24 cellular contexts compared by ENCODE assay signal in the genomic region with DNA sequence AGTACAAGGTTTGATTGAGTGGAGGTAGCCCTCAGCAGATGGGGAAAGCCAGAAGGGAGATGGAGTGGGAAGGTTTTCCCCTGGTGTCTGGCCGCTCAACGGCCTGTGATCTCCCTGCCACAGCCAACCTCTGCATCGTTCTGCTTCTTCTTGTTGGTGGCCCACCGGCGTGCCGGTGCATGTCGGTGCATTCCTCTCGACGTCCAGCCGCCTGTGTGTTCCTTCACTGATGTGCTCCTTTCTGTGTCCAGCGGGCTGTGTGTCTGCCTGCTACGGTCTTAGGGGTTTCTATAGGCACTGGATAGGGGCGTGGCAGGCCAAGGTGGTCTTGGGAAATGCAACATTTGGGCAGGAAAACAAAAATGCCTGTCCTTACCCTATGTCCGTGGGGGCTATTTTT.
DNase-seq lines count a peak whose midpoint lies in the region; ATAC-seq, FAIRE-seq and TF ChIP-seq lines count a peak whose summit lies in the region.
"Had no signal": no experiment of that assay in that cellular context is flagged by ENCODE, and none has a peak within 500 bp of the region (broad histone marks: within the 10 kb centered on the region; RNA-seq: fewer than 3 reads in every experiment).

No MANE protein-coding gene starts in this region.

- no peak for TF ChIP-seq POLR2A in K562 (conservative IDR thresholded peaks at IDR 0.05)

- DNase-seq in Right ventricle myocardium superior (peak; percentile 23), right cardiac atrium (no peak), K562 (ENCODE audit: extremely low read depth in 1 of 4, low spot score in 3 of 4) (no peak), small intestine (no peak)
- DNase-seq: AML-193; Caco-2; Calu3; CD4-positive, alpha-beta T cell; CD8-positive, alpha-beta T cell; DMS 273 treated with DMSO at 0.1 percent for 48 hours; DMS153; DMS53; DMS79; DND-41; EL; GDM1 had no signal

- TF ChIP-seq RAD21 in K562 (CRISPR knock-in tag; conservative IDR thresholded peaks at IDR 0.05 in 1 of 2, IDR thresholded peaks at IDR 0.05 in 1 of 2), result no peak

- H3K4me1 ChIP-seq in right cardiac atrium (ENCODE audit: control insufficient read depth, insufficient read depth, low read length) (no peaks in the 10 kb centered on the region), K562 (replicated peaks in 1 of 2; ENCODE audit: control insufficient read depth in 2 of 2, insufficient read depth in 2 of 2, low read length in 2 of 2) (peaks cover 0 to 3% of the 10 kb centered on the region in 2 experiments; a peak in 1 of 5 replicates), small intestine (ENCODE audit: control insufficient read depth in 2 of 2, insufficient read depth in 1 of 2, low read depth in 1 of 2, low read length in 1 of 2) (no peaks in the 10 kb centered on the region)
- H3K4me1 ChIP-seq: A549; BLaER1 treated with 17β-estradiol and CSF1 and Interleukin-3, amounts not matched to agents 10 nM and 100 nM had no signal

- in situ Hi-C loops in K562 (cut with MboI), result no loop called here

- FAIRE-seq in K562 (lab: Jason Lieb, UNC) (no peak), small intestine (lab: Jason Lieb, UNC) (no peak)
- FAIRE-seq: A549, GM12878, GM12892, GM18507 had no signal

- H3K27ac ChIP-seq in right cardiac atrium (ENCODE audit: low read length), result no peak overlapping the region
- H3K27ac ChIP-seq in K562 (ENCODE audit: extremely low read depth, low read depth, low read length), result no peak overlapping the region
- H3K27ac ChIP-seq in small intestine (ENCODE audit: low read depth in 1 of 2, low read length in 1 of 2), result no peak overlapping the region
- H3K27ac ChIP-seq: 22Rv1; A549; BLaER1 treated with 17β-estradiol and CSF1 and Interleukin-3, amounts not matched to agents 10 nM and 100 nM; C4-2B had no signal

- H3K36me3 ChIP-seq in K562 (ENCODE audit: control insufficient read depth, insufficient read depth, low read length), result no peaks in the 10 kb centered on the region
- no peaks in the 10 kb centered on the region for H3K36me3 ChIP-seq in small intestine (ENCODE audit: control insufficient read depth in 2 of 2, insufficient read depth in 2 of 2, low read length in 2 of 2)

- no TSS peak for BruUV-seq in K562 (replicated peaks; lab: Mats Ljungman, UMichigan)

- peaks cover 57% of the 10 kb centered on the region for H3K79me2 ChIP-seq in K562 (ENCODE audit: control insufficient read depth, insufficient read depth, low read length)

- H3K4me2 ChIP-seq in K562 (ENCODE audit: insufficient read depth, low read length), result no peak overlapping the region
- H3K4me2 ChIP-seq: A549; BLaER1 treated with 17β-estradiol and CSF1 and Interleukin-3, amounts not matched to agents 10 nM and 100 nM had no signal

- no peak overlapping the region for H2AFZ ChIP-seq in K562 (ENCODE audit: low read depth, low read length)

- ATAC-seq in Right ventricle myocardium superior (ENCODE audit: poor library complexity) (no peak), right cardiac atrium (no peak), K562 (no peak), GM21381 (IDR thresholded peaks at IDR 0.05; ENCODE audit: unreplicated experiment) (no peak)
- ATAC-seq: A549; CD8-positive, alpha-beta T cell; GM12878 had no signal

- intact Hi-C loops in Right ventricle myocardium superior (cut with DNase I), result no loop called here
- intact Hi-C loops in right cardiac atrium (cut with DNase I), result no loop called here
- intact Hi-C loops in K562 (cut with micrococcal nuclease), result no loop called here

- H3K27me3 ChIP-seq in right cardiac atrium (ENCODE audit: control insufficient read depth, insufficient read depth) (no peaks in the 10 kb centered on the region), K562 (ENCODE audit: control insufficient read depth in 2 of 2, insufficient read depth in 2 of 2, low read length in 2 of 2) (no peaks in the 10 kb centered on the region), small intestine (ENCODE audit: control insufficient read depth in 2 of 2, insufficient read depth in 2 of 2, low read length in 2 of 2) (no peaks in the 10 kb centered on the region)
- H3K27me3 ChIP-seq: BLaER1 treated with 17β-estradiol and CSF1 and Interleukin-3, amounts not matched to agents 10 nM and 100 nM had no signal

- no peaks in the 10 kb centered on the region for H3K9me1 ChIP-seq in K562 (ENCODE audit: control insufficient read depth, insufficient read depth, low read length)

- no peak overlapping the region for H3K9ac ChIP-seq in K562 (ENCODE audit: insufficient read depth in 1 of 2, low read depth in 2 of 2, low read length in 2 of 2)
- H3K9ac ChIP-seq: BLaER1 treated with 17β-estradiol and CSF1 and Interleukin-3, amounts not matched to agents 10 nM and 100 nM had no signal

- H3K4me3 ChIP-seq in right cardiac atrium (ENCODE audit: low read length) (no peak overlapping the region), K562 (no peak overlapping the region), small intestine (ENCODE audit: low read depth in 1 of 2, low read length in 2 of 2) (no peak overlapping the region)
- H3K4me3 ChIP-seq: A549, GM12878 had no signal

- H3K9me3 ChIP-seq in right cardiac atrium (ENCODE audit: control insufficient read depth, low read length) (no peaks in the 10 kb centered on the region), K562 (replicated peaks; ENCODE audit: control insufficient read depth, insufficient read depth, low read depth, low read length) (peaks cover 25% of the 10 kb centered on the region), small intestine (ENCODE audit: control insufficient read depth, low read depth) (peaks cover 2% of the 10 kb centered on the region)

- no peak for TF ChIP-seq EP300 in K562 (IDR thresholded peaks at IDR 0.05; ENCODE audit: low read length)

- POLR2A ChIA-PET in K562 (lab: Yijun Ruan, JAX), result interaction anchor here (0.6 kb wide), 2 partner anchors 151 to 231 kb away, joined by 3 read pairs; no protein-coding TSS in a partner anchor

- 96% methylated on average over 14 of the region's 14 CpGs for WGBS in right cardiac atrium
- 92% methylated on average over 14 of the region's 14 CpGs for WGBS in K562 (ENCODE audit: insufficient coverage, low coverage, missing lambda C conversion rate)
- WGBS in small intestine, 3 donors, result 94 to 98% (median 98%) methylated on average over 14 of the region's 14 CpGs

- H4K20me1 ChIP-seq in K562 (replicated peaks; ENCODE audit: control insufficient read depth, insufficient read depth, low read length), result no peaks in the 10 kb centered on the region
- H4K20me1 ChIP-seq: BLaER1 treated with 17β-estradiol and CSF1 and Interleukin-3, amounts not matched to agents 10 nM and 100 nM had no signal

- CTCF ChIA-PET in K562 (lab: Yijun Ruan, JAX; ENCODE audit: low intra/inter-chr PET ratio), result no interaction called here

- TF ChIP-seq CTCF in K562 (IDR thresholded peaks at IDR 0.05 in 2 of 3, conservative IDR thresholded peaks at IDR 0.05 in 1 of 3; ENCODE audit: insufficient read depth in 2 of 3, low read depth in 1 of 3, low read length in 3 of 3), result no peak

TF ChIP-seq in K562, 482 proteins besides CTCF, POLR2A, EP300 and RAD21 (continues in another document):
- TF ChIP-seq HNRNPK (IDR thresholded peaks at IDR 0.05; ENCODE audit: low read depth, low read length, poor library complexity, severe bottlenecking) (no peak), NFATC3 (IDR thresholded peaks at IDR 0.05) (no peak), TAF7 (tag; IDR thresholded peaks at IDR 0.05) (no peak), ZNF75A (CRISPR knock-in tag; IDR thresholded peaks at IDR 0.05) (no peak), BDP1 (IDR thresholded peaks at IDR 0.05; ENCODE audit: insufficient read depth, insufficient read length) (no peak)
- TF ChIP-seq, protein P1, sequence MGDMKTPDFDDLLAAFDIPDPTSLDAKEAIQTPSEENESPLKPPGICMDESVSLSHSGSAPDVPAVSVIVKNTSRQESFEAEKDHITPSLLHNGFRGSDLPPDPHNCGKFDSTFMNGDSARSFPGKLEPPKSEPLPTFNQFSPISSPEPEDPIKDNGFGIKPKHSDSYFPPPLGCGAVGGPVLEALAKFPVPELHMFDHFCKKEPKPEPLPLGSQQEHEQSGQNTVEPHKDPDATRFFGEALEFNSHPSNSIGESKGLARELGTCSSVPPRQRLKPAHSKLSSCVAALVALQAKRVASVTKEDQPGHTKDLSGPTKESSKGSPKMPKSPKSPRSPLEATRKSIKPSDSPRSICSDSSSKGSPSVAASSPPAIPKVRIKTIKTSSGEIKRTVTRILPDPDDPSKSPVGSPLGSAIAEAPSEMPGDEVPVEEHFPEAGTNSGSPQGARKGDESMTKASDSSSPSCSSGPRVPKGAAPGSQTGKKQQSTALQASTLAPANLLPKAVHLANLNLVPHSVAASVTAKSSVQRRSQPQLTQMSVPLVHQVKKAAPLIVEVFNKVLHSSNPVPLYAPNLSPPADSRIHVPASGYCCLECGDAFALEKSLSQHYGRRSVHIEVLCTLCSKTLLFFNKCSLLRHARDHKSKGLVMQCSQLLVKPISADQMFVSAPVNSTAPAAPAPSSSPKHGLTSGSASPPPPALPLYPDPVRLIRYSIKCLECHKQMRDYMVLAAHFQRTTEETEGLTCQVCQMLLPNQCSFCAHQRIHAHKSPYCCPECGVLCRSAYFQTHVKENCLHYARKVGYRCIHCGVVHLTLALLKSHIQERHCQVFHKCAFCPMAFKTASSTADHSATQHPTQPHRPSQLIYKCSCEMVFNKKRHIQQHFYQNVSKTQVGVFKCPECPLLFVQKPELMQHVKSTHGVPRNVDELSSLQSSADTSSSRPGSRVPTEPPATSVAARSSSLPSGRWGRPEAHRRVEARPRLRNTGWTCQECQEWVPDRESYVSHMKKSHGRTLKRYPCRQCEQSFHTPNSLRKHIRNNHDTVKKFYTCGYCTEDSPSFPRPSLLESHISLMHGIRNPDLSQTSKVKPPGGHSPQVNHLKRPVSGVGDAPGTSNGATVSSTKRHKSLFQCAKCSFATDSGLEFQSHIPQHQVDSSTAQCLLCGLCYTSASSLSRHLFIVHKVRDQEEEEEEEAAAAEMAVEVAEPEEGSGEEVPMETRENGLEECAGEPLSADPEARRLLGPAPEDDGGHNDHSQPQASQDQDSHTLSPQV (IDR thresholded peaks at IDR 0.05), result no peak
